8 cellular contexts compared by ENCODE assay signal in genomic region chrX:317424-318067, GRCh38. TPM values are rescaled to one million over a fixed set of nuclear protein-coding genes. Genes with fewer than 3 reads are reported as not detected.
DNase-seq lines count a peak whose midpoint lies in the region; ATAC-seq, FAIRE-seq and TF ChIP-seq lines count a peak whose summit lies in the region.

No MANE protein-coding gene starts in this region.

- H3K4me3 ChIP-seq in esophagus muscularis mucosa (peak overlapping the region; percentile 94 to 99 (median 96)), retinal pigment epithelial cell (ENCODE audit: low read length) (peak overlapping the region; percentile 45)

- peak; percentile 66 for DNase-seq in D721Med (ENCODE audit: insufficient read length, low spot score)
- peak; percentile 52 for DNase-seq in RKO (ENCODE audit: low spot score)
- no peak for DNase-seq in esophagus muscularis mucosa (ENCODE audit: extremely low spot score)
- DNase-seq in retinal pigment epithelial cell (ENCODE audit: low read depth), result no peak
- no peak for DNase-seq in activated gamma-delta T cell treated with Interleukin-2 at 50 U/mL for 16 hours
- no peak for DNase-seq in cortex of kidney (lab: John Stamatoyannopoulos, UW)
- DNase-seq in HT-29 (ENCODE audit: low spot score), result no peak

- TF ChIP-seq CTCF in D721Med (IDR thresholded peaks at IDR 0.05; ENCODE audit: insufficient read depth, missing control alignments), result no peak
- TF ChIP-seq CTCF in esophagus muscularis mucosa (IDR thresholded peaks at IDR 0.05), result no peak
- no peak for TF ChIP-seq CTCF in retinal pigment epithelial cell (conservative IDR thresholded peaks at IDR 0.05; ENCODE audit: low read depth, low read length)

- no peaks in the 10 kb centered on the region for H3K9me3 ChIP-seq in esophagus muscularis mucosa

- H3K27ac ChIP-seq in esophagus muscularis mucosa (replicated peaks in 1 of 4), result peak overlapping the region; percentile 87 to 99 (median 98)

- ATAC-seq in HG03520 (IDR thresholded peaks at IDR 0.05; ENCODE audit: unreplicated experiment), result no peak

- H3K4me1 ChIP-seq in esophagus muscularis mucosa, result peaks cover 17 to 39% (median 36%) of the 10 kb centered on the region in 4 donors

- WGBS in esophagus muscularis mucosa, result 54% methylated on average over 19 of the region's 28 CpGs

- no peak for FAIRE-seq in D721Med (lab: Jason Lieb, UNC)

- intact Hi-C loops in esophagus muscularis mucosa (cut with DNase I), result loop anchor here (2.0 to 5.0 kb wide), 2 partner anchors 35 to 69 kb away; partner anchors contain the start of genes PLCXD1 and PPP2R3B

- TF ChIP-seq EP300 in esophagus muscularis mucosa (IDR thresholded peaks at IDR 0.05), result no peak

- TF ChIP-seq POLR2A in esophagus muscularis mucosa (IDR thresholded peaks at IDR 0.05; ENCODE audit: low read depth), result no peak

- peaks cover 28 to 38% (median 36%) of the 10 kb centered on the region in 4 donors for H3K36me3 ChIP-seq in esophagus muscularis mucosa

- H3K27me3 ChIP-seq in esophagus muscularis mucosa, result no peaks in the 10 kb centered on the region

RNA-seq across cellular contexts. Expression of gene GTPBP6, which starts 1.1 kb away (rescaled TPM):
- 10 to 100 TPM; 31.6 to 61.4 (median 55.5) TPM for total RNA-seq in esophagus muscularis mucosa
- 111 and 120 TPM in 2 replicates for total RNA-seq in HT-29 (2014; rRNA removed; shearing (Covaris generic))

RNA-seq across cellular contexts. Expression of gene PLCXD1, which starts 36.4 kb away (rescaled TPM):
- 1 to 10 TPM; 2.1 to 8.9 (median 2.4) TPM for total RNA-seq in esophagus muscularis mucosa
- 58.2 and 68.3 TPM in 2 replicates for total RNA-seq in HT-29 (2014; rRNA removed; shearing (Covaris generic))

Comparison
In these comparisons a context has a peak if more than half of its experiments do, and no peak if none do; other contexts are left out.
1. DNase-seq: peak in D721Med (single experiment) and RKO (single experiment); none in esophagus muscularis mucosa (single experiment), retinal pigment epithelial cell (single experiment), activated gamma-delta T cell treated with Interleukin-2 at 50 U/mL for 16 hours (single experiment), cortex of kidney (single experiment) and HT-29 (single experiment).